Comparison of ENCODE assay signal across 8 cellular contexts in genomic region chr3:100261481-100261903, GRCh38. TPM values are rescaled to one million over a fixed set of nuclear protein-coding genes. Genes with fewer than 3 reads are reported as not detected.
A peak's percentile ranks its signal among the peaks of the same experiment; 100 is the strongest.
DNase-seq lines count a peak whose midpoint lies in the region; ATAC-seq and TF ChIP-seq lines count a peak whose summit lies in the region.

No MANE protein-coding gene starts in this region.

- peaks cover 31% of the 10 kb centered on the region for H3K4me1 Mint-ChIP-seq in Caco-2 (ENCODE audit: low read depth, unreplicated experiment)
- H3K4me1 Mint-ChIP-seq in endothelial cell (ENCODE audit: unreplicated experiment): peaks cover 22% of the 10 kb centered on the region
- H3K4me1 Mint-ChIP-seq in osteocyte (ENCODE audit: unreplicated experiment): peaks cover 57% of the 10 kb centered on the region

- peak overlapping the region; percentile 99 for H3K4me3 Mint-ChIP-seq in Caco-2 (ENCODE audit: unreplicated experiment)
- peak overlapping the region; percentile 95 for H3K4me3 Mint-ChIP-seq in endothelial cell (ENCODE audit: unreplicated experiment)
- peak overlapping the region; percentile 88 for H3K4me3 Mint-ChIP-seq in osteocyte (ENCODE audit: unreplicated experiment)

- intact Hi-C loops in Caco-2 (cut with micrococcal nuclease; ENCODE audit: unreplicated experiment): no loop called here

- H3K4me3 ChIP-seq in Caco-2 (ENCODE audit: low read depth, low read length): peak overlapping the region; percentile 60
- H3K4me3 ChIP-seq in NT2/D1 (ENCODE audit: insufficient read length, low read depth): peak overlapping the region; percentile 99

- no peak for ATAC-seq in GM18498 (IDR thresholded peaks at IDR 0.05; ENCODE audit: unreplicated experiment)

- peaks cover 11% of the 10 kb centered on the region for H3K36me3 Mint-ChIP-seq in Caco-2 (ENCODE audit: insufficient read depth, unreplicated experiment)
- H3K36me3 Mint-ChIP-seq in endothelial cell (ENCODE audit: low read depth, unreplicated experiment): no peaks in the 10 kb centered on the region
- no peaks in the 10 kb centered on the region for H3K36me3 Mint-ChIP-seq in osteocyte (ENCODE audit: unreplicated experiment)

- H3K36me3 ChIP-seq in Caco-2 (ENCODE audit: control insufficient read depth, insufficient read depth, low read length) (no peaks in the 10 kb centered on the region), NT2/D1 (ENCODE audit: insufficient read depth, insufficient read length, low read length) (no peaks in the 10 kb centered on the region)

- H3K9me3 ChIP-seq in Caco-2 (no peaks in the 10 kb centered on the region), NT2/D1 (ENCODE audit: insufficient read depth, low read length) (no peaks in the 10 kb centered on the region)

- BruUV-seq in Caco-2 (replicated peaks; lab: Mats Ljungman, UMichigan): TSS peak; percentile 50

- peak overlapping the region; percentile 98 for H3K27ac Mint-ChIP-seq in Caco-2 (ENCODE audit: unreplicated experiment)
- peak overlapping the region; percentile 88 for H3K27ac Mint-ChIP-seq in endothelial cell (ENCODE audit: unreplicated experiment)
- peak overlapping the region; percentile 97 for H3K27ac Mint-ChIP-seq in osteocyte (ENCODE audit: unreplicated experiment)

- peak overlapping the region; percentile 94 for H3K9ac ChIP-seq in NT2/D1 (ENCODE audit: insufficient read length, low read depth)

- CTCF ChIA-PET in Caco-2 (lab: Charles Lee): interaction anchor here (1.8 kb wide), 1 partner anchor 186 kb away, joined by 4 read pairs; no protein-coding TSS in a partner anchor

- TF ChIP-seq CTCF in Caco-2 (IDR thresholded peaks at IDR 0.05; ENCODE audit: insufficient read depth in 1 of 2, low read depth in 1 of 2, low read length in 1 of 2, severe bottlenecking in 1 of 2, unreplicated experiment in 1 of 2) (no peak), endothelial cell (IDR thresholded peaks at IDR 0.05; ENCODE audit: unreplicated experiment) (no peak), osteocyte (IDR thresholded peaks at IDR 0.05) (no peak)

- no peak for DNase-seq in Caco-2
- no peak for DNase-seq in NT2/D1 (ENCODE audit: low read depth, low spot score)
- no peak for DNase-seq in endothelial cell (ENCODE audit: low spot score)
- no peak for DNase-seq in osteocyte (ENCODE audit: extremely low spot score, unreplicated experiment)
- no peak for DNase-seq in NCI-H69 (lab: John Stamatoyannopoulos, UW)
- no peak for DNase-seq in NCI-H1694 (lab: John Stamatoyannopoulos, UW)
- DNase-seq in AG08395 (ENCODE audit: low spot score): no peak

- POLR2A ChIA-PET in Caco-2 (lab: Charles Lee): interaction anchor here (0.7 kb wide), 1 partner anchor 228 kb away, joined by 3 read pairs; no protein-coding TSS in a partner anchor

- no peaks in the 10 kb centered on the region for H3K9me3 Mint-ChIP-seq in Caco-2 (ENCODE audit: unreplicated experiment)
- no peaks in the 10 kb centered on the region for H3K9me3 Mint-ChIP-seq in endothelial cell (ENCODE audit: unreplicated experiment)
- H3K9me3 Mint-ChIP-seq in osteocyte (ENCODE audit: unreplicated experiment): no peaks in the 10 kb centered on the region

- H3K27me3 ChIP-seq in Caco-2 (replicated peaks; ENCODE audit: control insufficient read depth, insufficient read depth, low read length) (no peaks in the 10 kb centered on the region), NT2/D1 (ENCODE audit: insufficient read depth, insufficient read length) (no peaks in the 10 kb centered on the region)

- H3K27me3 Mint-ChIP-seq in Caco-2 (ENCODE audit: insufficient read depth, unreplicated experiment) (no peaks in the 10 kb centered on the region), endothelial cell (ENCODE audit: unreplicated experiment) (no peaks in the 10 kb centered on the region), osteocyte (ENCODE audit: unreplicated experiment) (no peaks in the 10 kb centered on the region)

- H3K4me1 ChIP-seq in Caco-2: 0 out of 2 replicates have a peak, but pooled peaks cover 7% of the 10 kb centered on the region
- no peaks in the 10 kb centered on the region for H3K4me1 ChIP-seq in NT2/D1 (ENCODE audit: insufficient read depth, insufficient read length)

RNA-seq across cellular contexts. Expression of gene TBC1D23, which starts 0.7 kb away (rescaled TPM):
- total RNA-seq in Caco-2 (2022) (39.8 and 45.2 TPM in 2 replicates), endothelial cell (ENCODE audit: unreplicated experiment) (31.2 TPM), osteocyte (35.3 and 38.9 TPM in 2 replicates)
